In the genomic region with DNA sequence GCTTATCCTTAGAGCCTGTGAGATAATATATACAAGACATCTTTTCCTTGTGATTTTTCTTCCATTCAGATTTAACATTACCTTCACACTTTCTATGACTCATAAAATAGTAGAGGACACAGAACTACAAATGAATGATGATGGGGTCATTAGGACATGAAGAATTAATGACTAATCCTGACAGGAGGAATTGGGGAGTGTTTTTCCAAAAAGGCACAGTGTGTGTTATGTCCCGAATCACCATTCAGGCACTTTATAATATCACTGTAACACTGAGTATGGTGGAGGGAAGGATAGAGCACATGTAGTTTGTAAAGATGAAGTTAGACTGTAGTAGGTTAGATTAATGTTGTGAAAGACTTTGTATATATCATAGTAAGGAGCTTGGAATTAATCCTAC, we compare ENCODE assay signal across 14 cellular contexts.
"Had no signal": no experiment of that assay in that cellular context is flagged by ENCODE, and none has a peak within 500 bp of the region (broad histone marks: within the 10 kb centered on the region; RNA-seq: fewer than 3 reads in every experiment).

No MANE protein-coding gene starts in this region.

- H3K9me3 ChIP-seq: ascending aorta, ovary, sigmoid colon, thoracic aorta, upper lobe of left lung had no signal

- H3K36me3 ChIP-seq: ascending aorta, ovary, sigmoid colon, thoracic aorta, upper lobe of left lung had no signal

- DNase-seq: activated CD4-positive, alpha-beta T cell treated with anti-CD3 and anti-CD28 coated beads, Interleukin-2, amount 10 ng/mL, durations not matched to agents 7 days and 5 days; activated CD8-positive, alpha-beta memory T cell treated with anti-CD3 and anti-CD28 coated beads, Interleukin-2, amount 50 U/mL, for 48 hours; activated effector memory CD4-positive, alpha-beta T cell treated with Interleukin-2 at 50 U/mL for 16 hours; activated naive CD4-positive, alpha-beta T cell treated with anti-CD3 and anti-CD28 coated beads, Interleukin-2, amount 10 ng/mL, durations not matched to agents 7 days and 5 days; activated naive CD8-positive, alpha-beta T cell treated with anti-CD3 and anti-CD28 coated beads, Interleukin-2, amount 50 U/mL, for 24 hours; activated T-cell treated with anti-CD3 and anti-CD28 coated beads, Interleukin-2, amount 50 U/mL, for 48 hours; endodermal cell; naive thymus-derived CD8-positive, alpha-beta T cell; ovary; sigmoid colon; stimulated activated naive B cell treated with anti-CD40 and anti-IgM and Interleukin-4, amounts not matched to agents 10 μg/mL and 1 μg/mL and 100 μg/mL, for 72 hours; upper lobe of left lung had no signal

- H3K27ac ChIP-seq: ascending aorta, ovary, sigmoid colon, thoracic aorta, upper lobe of left lung had no signal

- H3K27me3 ChIP-seq: ascending aorta, ovary, sigmoid colon, upper lobe of left lung had no signal

- H3K4me3 ChIP-seq: ascending aorta, ovary, sigmoid colon, thoracic aorta, upper lobe of left lung had no signal

- H3K4me1 ChIP-seq: ascending aorta, sigmoid colon, upper lobe of left lung had no signal
